8 cellular contexts compared by ENCODE assay signal in the genomic region with DNA sequence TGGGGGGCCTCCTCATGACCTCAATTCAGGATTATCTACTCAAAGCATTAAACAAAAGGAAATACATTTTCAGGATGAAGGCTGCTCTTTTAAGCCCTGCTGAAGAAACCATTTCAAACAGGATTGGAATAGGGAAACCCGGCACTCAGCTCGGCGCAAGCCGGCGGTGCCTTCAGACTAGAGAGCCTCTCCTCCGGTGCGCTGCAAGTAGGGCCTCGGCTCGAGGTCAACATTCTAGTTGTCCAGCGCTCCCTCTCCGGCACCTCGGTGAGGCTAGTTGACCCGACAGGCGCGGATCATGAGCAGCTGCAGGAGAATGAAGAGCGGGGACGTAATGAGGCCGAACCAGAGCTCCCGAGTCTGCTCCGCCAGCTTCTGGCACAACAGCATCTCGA.
A peak's percentile ranks its signal among the peaks of the same experiment; 100 is the strongest.
DNase-seq lines count a peak whose midpoint lies in the region; ATAC-seq lines count a peak whose summit lies in the region.

No MANE protein-coding gene starts in this region.

- DNase-seq in NT2/D1 (ENCODE audit: low read depth, low spot score) (no peak), islet precursor cell (no peak), Ammon's horn (ENCODE audit: low spot score) (no peak), glomerular visceral epithelial cell (ENCODE audit: extremely low spot score) (no peak)

- H4K20me1 ChIP-seq in BLaER1 treated with 17β-estradiol and CSF1 and Interleukin-3, amounts not matched to agents 10 nM and 100 nM: peaks cover 0 to 53% (median 21%) of the 10 kb centered on the region in 11 experiments; a peak in 12 of 22 replicates

- peak overlapping the region; percentile 84 to 97 (median 92) for H3K9ac ChIP-seq in BLaER1 treated with 17β-estradiol and CSF1 and Interleukin-3, amounts not matched to agents 10 nM and 100 nM
- peak overlapping the region; percentile 97 for H3K9ac ChIP-seq in NT2/D1 (ENCODE audit: insufficient read length, low read depth)
- H3K9ac ChIP-seq in endocrine pancreas (ENCODE audit: control insufficient read depth, insufficient read depth, low read length): peak overlapping the region; percentile 90

- peaks cover 54 to 66% (median 59%) of the 10 kb centered on the region in 10 experiments for H3K4me1 ChIP-seq in BLaER1 treated with 17β-estradiol and CSF1 and Interleukin-3, amounts not matched to agents 10 nM and 100 nM
- H3K4me1 ChIP-seq in NT2/D1 (ENCODE audit: insufficient read depth, insufficient read length): peaks cover 17% of the 10 kb centered on the region
- peaks cover 8% of the 10 kb centered on the region for H3K4me1 ChIP-seq in endocrine pancreas (ENCODE audit: control insufficient read depth, insufficient read depth, low read length)
- peaks cover 39% of the 10 kb centered on the region for H3K4me1 ChIP-seq in neuron (ENCODE audit: insufficient read depth, low read length)

- H2AFZ ChIP-seq in neuron (ENCODE audit: low read depth, low read length): no peak overlapping the region

- peak overlapping the region; percentile 89 to 100 (median 99) for H3K4me2 ChIP-seq in BLaER1 treated with 17β-estradiol and CSF1 and Interleukin-3, amounts not matched to agents 10 nM and 100 nM

- peak overlapping the region; percentile 77 to 100 (median 92) for H3K4me3 ChIP-seq in BLaER1 treated with 17β-estradiol and CSF1 and Interleukin-3, amounts not matched to agents 10 nM and 100 nM
- H3K4me3 ChIP-seq in NT2/D1 (ENCODE audit: insufficient read length, low read depth) (peak overlapping the region; percentile 99), endocrine pancreas (ENCODE audit: control insufficient read depth, insufficient read depth, low read length) (peak overlapping the region; percentile 35), neuron (ENCODE audit: low read length) (peak overlapping the region; percentile 76)

- no peaks in the 10 kb centered on the region for H3K9me3 ChIP-seq in BLaER1 treated with 17β-estradiol and CSF1 and Interleukin-3, amounts not matched to agents 10 nM and 100 nM (replicated peaks in 1 of 11)
- H3K9me3 ChIP-seq in NT2/D1 (ENCODE audit: insufficient read depth, low read length) (no peaks in the 10 kb centered on the region), endocrine pancreas (ENCODE audit: control insufficient read depth, low read length) (no peaks in the 10 kb centered on the region), neuron (ENCODE audit: low read length) (no peaks in the 10 kb centered on the region)

- peaks cover 5 to 28% (median 19%) of the 10 kb centered on the region in 11 experiments; a peak in 14 of 22 replicates for H3K36me3 ChIP-seq in BLaER1 treated with 17β-estradiol and CSF1 and Interleukin-3, amounts not matched to agents 10 nM and 100 nM
- H3K36me3 ChIP-seq in NT2/D1 (ENCODE audit: insufficient read depth, insufficient read length, low read length): peaks cover 45% of the 10 kb centered on the region
- H3K36me3 ChIP-seq in endocrine pancreas (ENCODE audit: control insufficient read depth, insufficient read depth, low read length): no peaks in the 10 kb centered on the region
- H3K36me3 ChIP-seq in neuron (ENCODE audit: insufficient read depth, low read length): peaks cover 7% of the 10 kb centered on the region

- peak overlapping the region in 10 of 11 experiments; percentile 76 to 92 (median 87); a peak in 20 of 22 replicates for H3K27ac ChIP-seq in BLaER1 treated with 17β-estradiol and CSF1 and Interleukin-3, amounts not matched to agents 10 nM and 100 nM

- H3K27me3 ChIP-seq in BLaER1 treated with 17β-estradiol and CSF1 and Interleukin-3, amounts not matched to agents 10 nM and 100 nM: no peaks in the 10 kb centered on the region
- H3K27me3 ChIP-seq in NT2/D1 (ENCODE audit: insufficient read depth, insufficient read length): no peaks in the 10 kb centered on the region
- no peaks in the 10 kb centered on the region for H3K27me3 ChIP-seq in endocrine pancreas (ENCODE audit: control insufficient read depth, insufficient read depth, low read length)
- H3K27me3 ChIP-seq in neuron (ENCODE audit: insufficient read depth, low read length): no peaks in the 10 kb centered on the region

- ATAC-seq in HG03097 (IDR thresholded peaks at IDR 0.05; ENCODE audit: low FRiP score, unreplicated experiment): no peak

Comparison
In these comparisons a context has a peak if more than half of its experiments do, and no peak if none do; other contexts are left out.
1. H3K4me3 ChIP-seq: peak in every context shown above with its lines; median percentile 99 in NT2/D1; 92 in BLaER1 treated with 17β-estradiol and CSF1 and Interleukin-3, amounts not matched to agents 10 nM and 100 nM; 76 in neuron; 35 in endocrine pancreas.